Comparison of ENCODE assay signal across 9 cellular contexts in genomic region chr6:36677753-36678487, GRCh38. TPM values are rescaled to one million over a fixed set of nuclear protein-coding genes. Genes with fewer than 3 reads are reported as not detected.
DNase-seq lines count a peak whose midpoint lies in the region; ATAC-seq lines count a peak whose summit lies in the region.
"Had no signal": no experiment of that assay in that cellular context is flagged by ENCODE, and none has a peak within 500 bp of the region (broad histone marks: within the 10 kb centered on the region; RNA-seq: fewer than 3 reads in every experiment).

No MANE protein-coding gene starts in this region.

- no peaks in the 10 kb centered on the region for H3K27me3 ChIP-seq in CD4-positive, CD25-positive, alpha-beta regulatory T cell (ENCODE audit: control insufficient read depth, insufficient read depth, low read length)

- H3K4me1 Mint-ChIP-seq in CD4-positive, CD25-positive, alpha-beta regulatory T cell, result peaks cover 11 to 44% (median 24%) of the 10 kb centered on the region in 4 donors
- H3K4me1 Mint-ChIP-seq in central memory CD8-positive, alpha-beta T cell, result peaks cover 37% of the 10 kb centered on the region

- no peak for ATAC-seq in CD4-positive, CD25-positive, alpha-beta regulatory T cell (ENCODE audit: low read depth in 2 of 2)
- no peak for ATAC-seq in central memory CD8-positive, alpha-beta T cell (replicated peaks; ENCODE audit: extremely low read depth, poor library complexity, severe bottlenecking)
- ATAC-seq in GM21381 (IDR thresholded peaks at IDR 0.05; ENCODE audit: unreplicated experiment) (no peak), HG02642 (IDR thresholded peaks at IDR 0.05; ENCODE audit: poor library complexity, unreplicated experiment) (no peak)

- peak overlapping the region; percentile 80 to 100 (median 84) for H3K4me3 Mint-ChIP-seq in CD4-positive, CD25-positive, alpha-beta regulatory T cell
- peak overlapping the region; percentile 95 for H3K4me3 Mint-ChIP-seq in central memory CD8-positive, alpha-beta T cell

- no peak for DNase-seq in CD4-positive, CD25-positive, alpha-beta regulatory T cell
- DNase-seq in LoVo (ENCODE audit: low spot score) (peak; percentile 23), myocyte (ENCODE audit: low read depth) (peak; percentile 37), NCI-H226 (no peak), DMS153 treated with DMSO at 0.1 percent for 48 hours (lab: John Stamatoyannopoulos, UW; ENCODE audit: unreplicated experiment) (no peak)
- DNase-seq in central memory CD8-positive, alpha-beta T cell (ENCODE audit: low spot score in 2 of 2), result no peak

- H3K27ac Mint-ChIP-seq in CD4-positive, CD25-positive, alpha-beta regulatory T cell, result peak overlapping the region; percentile 86 to 91 (median 91)
- H3K27ac Mint-ChIP-seq in central memory CD8-positive, alpha-beta T cell (ENCODE audit: low read depth), result peak overlapping the region; percentile 86

- H3K9me3 ChIP-seq in CD4-positive, CD25-positive, alpha-beta regulatory T cell (ENCODE audit: control insufficient read depth in 2 of 2, low read length in 2 of 2), result no peaks in the 10 kb centered on the region

- H3K4me3 ChIP-seq in CD4-positive, CD25-positive, alpha-beta regulatory T cell (ENCODE audit: low read depth, low read length), result no peak overlapping the region

- peak overlapping the region; percentile 67 for H3K27ac ChIP-seq in CD4-positive, CD25-positive, alpha-beta regulatory T cell (ENCODE audit: insufficient read depth, low read length, poor library complexity, severe bottlenecking)

- H3K27me3 Mint-ChIP-seq in CD4-positive, CD25-positive, alpha-beta regulatory T cell, result peaks cover 14% of the 10 kb centered on the region
- H3K27me3 Mint-ChIP-seq in central memory CD8-positive, alpha-beta T cell, result no peaks in the 10 kb centered on the region

- H3K4me1 ChIP-seq in CD4-positive, CD25-positive, alpha-beta regulatory T cell (ENCODE audit: control insufficient read depth, insufficient read depth, low read length, poor library complexity, severe bottlenecking), result peaks cover 40% of the 10 kb centered on the region

- no peaks in the 10 kb centered on the region for H3K36me3 ChIP-seq in CD4-positive, CD25-positive, alpha-beta regulatory T cell (ENCODE audit: control insufficient read depth, insufficient read depth, low read length)

- H3K9me3 Mint-ChIP-seq in CD4-positive, CD25-positive, alpha-beta regulatory T cell, result no peaks in the 10 kb centered on the region
- no peaks in the 10 kb centered on the region for H3K9me3 Mint-ChIP-seq in central memory CD8-positive, alpha-beta T cell

- H3K36me3 Mint-ChIP-seq in CD4-positive, CD25-positive, alpha-beta regulatory T cell, result no peaks in the 10 kb centered on the region
- peaks cover 23% of the 10 kb centered on the region for H3K36me3 Mint-ChIP-seq in central memory CD8-positive, alpha-beta T cell (ENCODE audit: insufficient read depth)

RNA-seq across cellular contexts. Expression of gene CDKN1A, which starts 0.6 kb away (rescaled TPM):
- total RNA-seq in CD4-positive, CD25-positive, alpha-beta regulatory T cell, result 115 TPM
- polyA plus RNA-seq in CD4-positive, CD25-positive, alpha-beta regulatory T cell, result 1 to 10 TPM; 1.4 to 2.6 (median 1.5) TPM
- total RNA-seq in myocyte, result 1,798 and 2,123 TPM in 2 replicates
- polyA plus RNA-seq in myocyte (2012), result 1,534 TPM

RNA-seq across cellular contexts. Expression of gene RAB44, which starts 19.7 kb away (rescaled TPM):
- total RNA-seq in CD4-positive, CD25-positive, alpha-beta regulatory T cell, result 0.27 TPM
- polyA plus RNA-seq in CD4-positive, CD25-positive, alpha-beta regulatory T cell, result not detected
- not detected in 2 replicates for total RNA-seq in myocyte
- 0.15 TPM for polyA plus RNA-seq in myocyte (2012)
- total RNA-seq: renal cortical epithelial cell had no signal

Comparison
In these comparisons a context has a peak if more than half of its experiments do, and no peak if none do; other contexts are left out.
1. DNase-seq: peak in LoVo (single experiment) and myocyte (single experiment); none in CD4-positive, CD25-positive, alpha-beta regulatory T cell (0 of 3), central memory CD8-positive, alpha-beta T cell (0 of 2), NCI-H226 (single experiment) and DMS153 treated with DMSO at 0.1 percent for 48 hours (single experiment).
2. RNA of gene CDKN1A, which starts 0.6 kb away (total RNA-seq): 1,798 to 2,123 TPM in myocyte; 115 TPM in CD4-positive, CD25-positive, alpha-beta regulatory T cell (single experiment); every median in the first group is over 10 times any median in the second.